Comparison of ENCODE assay signal across 8 cellular contexts in the genomic region with DNA sequence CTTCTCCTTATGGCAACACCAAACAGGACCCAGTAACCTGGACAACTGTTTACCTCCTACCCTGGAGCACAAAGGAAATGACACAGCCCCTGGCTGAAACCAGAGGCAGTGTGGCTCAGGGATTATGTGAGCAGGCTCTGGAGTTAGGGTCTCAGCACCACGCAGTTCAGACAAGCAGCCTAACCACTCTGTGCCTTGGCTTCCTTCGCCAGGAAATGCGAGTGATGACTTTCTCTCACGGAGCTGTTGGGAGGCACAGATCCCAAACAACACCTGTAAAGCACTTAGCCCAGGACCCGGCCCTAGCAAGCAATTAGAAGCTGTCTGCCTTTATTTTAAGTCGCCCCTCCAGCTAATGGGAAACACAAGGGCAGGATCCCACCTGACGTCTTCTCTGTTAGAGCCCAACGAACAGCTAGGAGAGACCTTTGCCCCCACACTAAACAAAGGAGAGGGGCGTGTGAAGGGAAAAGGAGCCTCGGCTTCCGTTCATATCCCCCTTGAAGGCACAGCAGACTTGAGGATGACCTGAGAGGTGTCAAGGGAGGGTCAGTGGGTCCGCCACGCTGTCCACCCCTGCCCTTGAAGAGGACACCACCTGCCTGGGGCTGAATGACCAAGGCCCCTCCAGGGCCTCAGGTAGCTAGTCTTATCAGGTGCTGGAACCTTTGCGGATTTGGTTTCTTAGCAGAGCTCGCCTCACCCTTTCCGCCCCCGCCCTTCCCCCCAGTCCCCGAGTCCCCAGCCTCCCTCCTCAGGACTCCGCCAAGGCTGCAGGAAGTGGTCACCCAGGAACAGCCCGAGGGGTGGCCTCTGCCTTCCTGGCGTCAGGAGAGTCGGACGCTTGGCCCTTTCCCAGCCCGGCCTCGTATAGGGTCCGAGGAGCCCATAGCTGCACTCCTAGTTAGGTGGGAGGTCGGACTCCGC. TPM values are rescaled to one million over a fixed set of nuclear protein-coding genes. Genes with fewer than 3 reads are reported as not detected.
A peak's percentile ranks its signal among the peaks of the same experiment; 100 is the strongest.
DNase-seq lines count a peak whose midpoint lies in the region; TF ChIP-seq lines count a peak whose summit lies in the region.

No MANE protein-coding gene starts in this region.

- peak; percentile 74 for DNase-seq in GM12865 (ENCODE audit: low read depth)
- peak; percentile 21 for DNase-seq in HPDE6-E6E7 (ENCODE audit: extremely low spot score)
- DNase-seq in activated CD4-positive, alpha-beta T cell treated with anti-CD3 and anti-CD28 coated beads, Interleukin-2, amount 10 ng/mL, durations not matched to agents 24 days and 14 days: peak; percentile 85
- DNase-seq in endodermal cell: peak; percentile 83
- no peak for DNase-seq in mesothelial cell of epicardium (ENCODE audit: low spot score in 2 of 2, unreplicated experiment in 2 of 2)
- peak in 1 of 2 donors; percentile 89 for DNase-seq in suprapubic skin (ENCODE audit: low spot score in 2 of 2)
- no peak for DNase-seq in NCI-H524 (lab: John Stamatoyannopoulos, UW)
- DNase-seq in mesenteric fat pad (ENCODE audit: low spot score): no peak

- H3K9me3 Mint-ChIP-seq in activated CD4-positive, alpha-beta T cell treated with anti-CD3 and anti-CD28 coated beads, Interleukin-2, amount 10 ng/mL, durations not matched to agents 24 days and 14 days: no peaks in the 10 kb centered on the region
- no peaks in the 10 kb centered on the region for H3K9me3 Mint-ChIP-seq in endodermal cell
- no peaks in the 10 kb centered on the region for H3K9me3 Mint-ChIP-seq in mesothelial cell of epicardium

- H3K27me3 Mint-ChIP-seq in activated CD4-positive, alpha-beta T cell treated with anti-CD3 and anti-CD28 coated beads, Interleukin-2, amount 10 ng/mL, durations not matched to agents 24 days and 14 days: peaks cover 10% of the 10 kb centered on the region
- H3K27me3 Mint-ChIP-seq in endodermal cell (ENCODE audit: insufficient read depth): no peaks in the 10 kb centered on the region
- H3K27me3 Mint-ChIP-seq in mesothelial cell of epicardium (ENCODE audit: low read depth): peaks cover under 1% of the 10 kb centered on the region

- 5 to 13% methylated on average over 18 to 28 of the region's 28 CpGs for WGBS in endodermal cell (ENCODE audit: insufficient coverage in 1 of 2, insufficient read length in 1 of 2), 2 experiments
- 8% methylated on average over 20 of the region's 28 CpGs for WGBS in suprapubic skin

- peaks cover 22% of the 10 kb centered on the region for H3K36me3 Mint-ChIP-seq in activated CD4-positive, alpha-beta T cell treated with anti-CD3 and anti-CD28 coated beads, Interleukin-2, amount 10 ng/mL, durations not matched to agents 24 days and 14 days (ENCODE audit: low read depth)
- H3K36me3 Mint-ChIP-seq in endodermal cell (ENCODE audit: low read depth) (peaks cover 15% of the 10 kb centered on the region), mesothelial cell of epicardium (no peaks in the 10 kb centered on the region)

- H3K4me1 ChIP-seq in endodermal cell (ENCODE audit: control insufficient read depth, insufficient read depth, low read length): peaks cover 27% of the 10 kb centered on the region
- peaks cover 55% of the 10 kb centered on the region for H3K4me1 ChIP-seq in suprapubic skin

- intact Hi-C loops in activated CD4-positive, alpha-beta T cell treated with anti-CD3 and anti-CD28 coated beads, Interleukin-2, amount 10 ng/mL, durations not matched to agents 24 days and 14 days (cut with micrococcal nuclease): loop anchor here (1.0 to 5.0 kb wide), 4 partner anchors 15 to 104 kb away; a partner anchor contains a TSS

- H3K4me1 Mint-ChIP-seq in activated CD4-positive, alpha-beta T cell treated with anti-CD3 and anti-CD28 coated beads, Interleukin-2, amount 10 ng/mL, durations not matched to agents 24 days and 14 days: peaks cover 49% of the 10 kb centered on the region
- H3K4me1 Mint-ChIP-seq in endodermal cell (peaks cover 50% of the 10 kb centered on the region), mesothelial cell of epicardium (peaks cover 18% of the 10 kb centered on the region)

- TF ChIP-seq POLR2A in suprapubic skin (IDR thresholded peaks at IDR 0.05): no peak

- TF ChIP-seq CTCF in GM12865 (IDR thresholded peaks at IDR 0.05; ENCODE audit: insufficient read depth, low read depth, low read length, missing control alignments) (no peak), endodermal cell (conservative IDR thresholded peaks at IDR 0.05) (no peak), mesothelial cell of epicardium (IDR thresholded peaks at IDR 0.05; ENCODE audit: unreplicated experiment) (no peak), suprapubic skin (IDR thresholded peaks at IDR 0.05) (no peak)

- no peak overlapping the region for H3K27ac ChIP-seq in endodermal cell (ENCODE audit: low read depth, low read length)
- H3K27ac ChIP-seq in suprapubic skin: peak overlapping the region; percentile 95

- H3K36me3 ChIP-seq in endodermal cell (ENCODE audit: control insufficient read depth, insufficient read depth, low read length) (peaks cover 35% of the 10 kb centered on the region), suprapubic skin (peaks cover 14% of the 10 kb centered on the region)

- H3K27me3 ChIP-seq in endodermal cell (ENCODE audit: control insufficient read depth, insufficient read depth, low read length, poor library complexity, severe bottlenecking): no peaks in the 10 kb centered on the region
- H3K27me3 ChIP-seq in suprapubic skin: no peaks in the 10 kb centered on the region

- peak overlapping the region; percentile 94 for H3K9ac ChIP-seq in endodermal cell (ENCODE audit: extremely low read depth, low read length, poor library complexity, severe bottlenecking)

- H3K27ac Mint-ChIP-seq in activated CD4-positive, alpha-beta T cell treated with anti-CD3 and anti-CD28 coated beads, Interleukin-2, amount 10 ng/mL, durations not matched to agents 24 days and 14 days: peak overlapping the region; percentile 87
- H3K27ac Mint-ChIP-seq in endodermal cell: peak overlapping the region; percentile 98
- H3K27ac Mint-ChIP-seq in mesothelial cell of epicardium: peak overlapping the region; percentile 85

- no peaks in the 10 kb centered on the region for H3K9me3 ChIP-seq in endodermal cell (ENCODE audit: control insufficient read depth, low read length)
- H3K9me3 ChIP-seq in suprapubic skin: no peaks in the 10 kb centered on the region

- peak overlapping the region; percentile 82 for H3K4me3 ChIP-seq in GM12865 (ENCODE audit: low read depth, low read length)
- peak overlapping the region; percentile 90 for H3K4me3 ChIP-seq in endodermal cell (ENCODE audit: low read length)
- peak overlapping the region; percentile 89 for H3K4me3 ChIP-seq in suprapubic skin

- TF ChIP-seq EP300 in suprapubic skin (IDR thresholded peaks at IDR 0.05): no peak

- H3K4me3 Mint-ChIP-seq in activated CD4-positive, alpha-beta T cell treated with anti-CD3 and anti-CD28 coated beads, Interleukin-2, amount 10 ng/mL, durations not matched to agents 24 days and 14 days: peak overlapping the region; percentile 85
- peak overlapping the region; percentile 87 for H3K4me3 Mint-ChIP-seq in endodermal cell
- H3K4me3 Mint-ChIP-seq in mesothelial cell of epicardium: peak overlapping the region; percentile 83

RNA-seq across cellular contexts. Expression of a gene that starts 0.8 kb away (rescaled TPM):
- total RNA-seq in activated CD4-positive, alpha-beta T cell treated with anti-CD3 and anti-CD28 coated beads, Interleukin-2, amount 10 ng/mL, durations not matched to agents 24 days and 14 days: 23.0 and 28.5 TPM in 2 replicates
- total RNA-seq in endodermal cell (100 to 1,000 TPM; 194 to 232 TPM), mesothelial cell of epicardium (75.7 to 81.5 TPM (median 78.4 TPM) in 3 replicates), suprapubic skin (100 to 1,000 TPM in 1 of 4 donors, 10 to 100 TPM in 3; 32.6 to 162 (median 48.9) TPM), mesenteric fat pad (79.7 TPM)
- 34.7 TPM for polyA plus RNA-seq in endodermal cell (2013, experiment 1 of 2)
- polyA plus RNA-seq in endodermal cell (2013, experiment 2 of 2): 38.8 TPM

RNA-seq across cellular contexts. Expression of a gene that starts 7.6 kb away (rescaled TPM):
- total RNA-seq in activated CD4-positive, alpha-beta T cell treated with anti-CD3 and anti-CD28 coated beads, Interleukin-2, amount 10 ng/mL, durations not matched to agents 24 days and 14 days: not detected in 2 replicates
- total RNA-seq in endodermal cell (100 to 1,000 TPM in 1 of 2 donors, 10 to 100 TPM in 1; 76.0 to 660 TPM), mesothelial cell of epicardium (1.6 to 1.7 TPM (median 1.6 TPM) in 3 replicates), suprapubic skin (not detected), mesenteric fat pad (not detected)
- 184 TPM for polyA plus RNA-seq in endodermal cell (2013, experiment 1 of 2)
- 274 TPM for polyA plus RNA-seq in endodermal cell (2013, experiment 2 of 2)

RNA-seq across cellular contexts. Expression of a gene that starts 42.7 kb away (rescaled TPM):
- 144 and 150 TPM in 2 replicates for total RNA-seq in activated CD4-positive, alpha-beta T cell treated with anti-CD3 and anti-CD28 coated beads, Interleukin-2, amount 10 ng/mL, durations not matched to agents 24 days and 14 days
- 100 to 1,000 TPM in 1 of 2 donors, 10 to 100 TPM in 1; 94.5 to 101 TPM for total RNA-seq in endodermal cell
- 74.6 TPM for polyA plus RNA-seq in endodermal cell (2013, experiment 1 of 2)
- polyA plus RNA-seq in endodermal cell (2013, experiment 2 of 2): 71.4 TPM
- 36.6 to 38.9 TPM (median 37.0 TPM) in 3 replicates for total RNA-seq in mesothelial cell of epicardium
- 10 to 100 TPM; 28.8 to 53.8 (median 43.3) TPM for total RNA-seq in suprapubic skin
- total RNA-seq in mesenteric fat pad: 48.9 TPM

RNA-seq across cellular contexts. Expression of a gene that starts 59.7 kb away (rescaled TPM):
- total RNA-seq in activated CD4-positive, alpha-beta T cell treated with anti-CD3 and anti-CD28 coated beads, Interleukin-2, amount 10 ng/mL, durations not matched to agents 24 days and 14 days: not detected in 2 replicates
- 100 to 1,000 TPM; 272 to 938 TPM for total RNA-seq in endodermal cell
- polyA plus RNA-seq in endodermal cell (2013, experiment 1 of 2): 318 TPM
- 376 TPM for polyA plus RNA-seq in endodermal cell (2013, experiment 2 of 2)
- 0.38 to 0.74 TPM (median 0.57 TPM) in 3 replicates for total RNA-seq in mesothelial cell of epicardium
- total RNA-seq in suprapubic skin: under 1 TPM in 1 of 4 donors, not detected in 3; 0.26 TPM
- total RNA-seq in mesenteric fat pad: 2.2 TPM

Comparison
In these comparisons a context has a peak if more than half of its experiments do, and no peak if none do; other contexts are left out.
1. DNase-seq: peak in GM12865 (single experiment), HPDE6-E6E7 (single experiment), activated CD4-positive, alpha-beta T cell treated with anti-CD3 and anti-CD28 coated beads, Interleukin-2, amount 10 ng/mL, durations not matched to agents 24 days and 14 days (single experiment) and endodermal cell (single experiment); none in mesothelial cell of epicardium (0 of 2), NCI-H524 (0 of 2) and mesenteric fat pad (single experiment).
2. RNA of a gene that starts 7.6 kb away (total RNA-seq): 76.0 to 660 TPM in endodermal cell; 1.6 to 1.7 TPM in mesothelial cell of epicardium, not detected in mesenteric fat pad (single experiment), not detected in activated CD4-positive, alpha-beta T cell treated with anti-CD3 and anti-CD28 coated beads, Interleukin-2, amount 10 ng/mL, durations not matched to agents 24 days and 14 days and not detected in suprapubic skin; every median in the first group is over 10 times any median in the second.
3. Peak in every context shown above with its lines, with median percentiles within 50 percentile points of each other: H3K4me3 ChIP-seq, H3K27ac Mint-ChIP-seq and H3K4me3 Mint-ChIP-seq.